20 cellular contexts compared by ENCODE assay signal in genomic region chr15:100903191-100903590, GRCh38. TPM values are rescaled to one million over a fixed set of nuclear protein-coding genes. Genes with fewer than 3 reads are reported as not detected.
A peak's percentile ranks its signal among the peaks of the same experiment; 100 is the strongest.
DNase-seq lines count a peak whose midpoint lies in the region; ATAC-seq, FAIRE-seq and TF ChIP-seq lines count a peak whose summit lies in the region.
"Had no signal": no experiment of that assay in that cellular context is flagged by ENCODE, and none has a peak within 500 bp of the region (broad histone marks: within the 10 kb centered on the region; RNA-seq: fewer than 3 reads in every experiment).

No MANE protein-coding gene starts in this region.

- H3K4me3 Mint-ChIP-seq in MCF 10A (ENCODE audit: unreplicated experiment): no peak overlapping the region
- H3K4me3 Mint-ChIP-seq: activated naive CD8-positive, alpha-beta T cell treated with anti-CD3 and anti-CD28 coated beads, Interleukin-2, amount 10 ng/mL, durations not matched to agents 7 days and 5 days; immature natural killer cell; neural progenitor cell had no signal

- no TSS peak for BruUV-seq in MCF 10A (replicated peaks; lab: Mats Ljungman, UMichigan)
- BruUV-seq in mammary epithelial cell (replicated peaks; lab: Mats Ljungman, UMichigan): no TSS peak

- no peak overlapping the region for H3K9ac ChIP-seq in mammary epithelial cell (ENCODE audit: insufficient read depth, low read length)
- H3K9ac ChIP-seq: neural progenitor cell had no signal

- DNase-seq in MCF 10A (ENCODE audit: unreplicated experiment): no peak
- no peak for DNase-seq in mammary epithelial cell
- DNase-seq in dermis microvascular lymphatic vessel endothelial cell (ENCODE audit: low read depth in 2 of 2): peak; percentile 62 to 66
- DNase-seq in pancreas: no peak
- DNase-seq in uterus: no peak
- no peak for DNase-seq in ureter (ENCODE audit: low spot score)
- no peak for DNase-seq in NCI-H1048 (lab: John Stamatoyannopoulos, UW)
- no peak for DNase-seq in NCI-H1417 (lab: John Stamatoyannopoulos, UW)
- DNase-seq: activated naive CD8-positive, alpha-beta T cell treated with anti-CD3 and anti-CD28 coated beads, Interleukin-2, amount 10 ng/mL, durations not matched to agents 7 days and 5 days; activated T-cell treated with anti-CD3 and anti-CD28 coated beads, Interleukin-2, amount 50 U/mL, for 48 hours; CD4-positive, alpha-beta memory T cell; immature natural killer cell; NCI-H526 treated with DMSO at 0.1 percent for 48 hours; stimulated activated CD4-positive, alpha-beta T cell treated with anti-CD3 and anti-CD28 coated beads, Interleukin-4, amount 100 ng/mL, for 1 hour had no signal

- no peaks in the 10 kb centered on the region for H3K36me3 Mint-ChIP-seq in MCF 10A (ENCODE audit: insufficient read depth, unreplicated experiment)
- H3K36me3 Mint-ChIP-seq: activated naive CD8-positive, alpha-beta T cell treated with anti-CD3 and anti-CD28 coated beads, Interleukin-2, amount 10 ng/mL, durations not matched to agents 7 days and 5 days; CD4-positive, alpha-beta memory T cell; IgD-negative memory B cell; immature natural killer cell; memory B cell; neural progenitor cell had no signal

- POLR2A ChIA-PET in MCF 10A (lab: Yijun Ruan, JAX): interaction anchor here (1.1 kb wide), 1 partner anchor 95 kb away, joined by 3 read pairs; no protein-coding TSS in a partner anchor

- no peaks in the 10 kb centered on the region for H3K4me1 Mint-ChIP-seq in MCF 10A (ENCODE audit: insufficient read depth, unreplicated experiment)
- H3K4me1 Mint-ChIP-seq: CD4-positive, alpha-beta memory T cell; immature natural killer cell; memory B cell had no signal

- no peak overlapping the region for H3K27ac ChIP-seq in mammary epithelial cell (ENCODE audit: insufficient read depth, low read depth, low read length)
- H3K27ac ChIP-seq in pancreas: peak overlapping the region; percentile 95 to 97 (median 96)
- peak overlapping the region; percentile 83 to 86 for H3K27ac ChIP-seq in uterus
- H3K27ac ChIP-seq: neural progenitor cell had no signal

- no peaks in the 10 kb centered on the region for H3K27me3 Mint-ChIP-seq in MCF 10A (ENCODE audit: insufficient read depth, unreplicated experiment)

- no peak overlapping the region for H3K4me2 ChIP-seq in mammary epithelial cell (ENCODE audit: insufficient read depth, low read depth, low read length)
- H3K4me2 ChIP-seq: neural progenitor cell had no signal

- no peak overlapping the region for H3K4me3 ChIP-seq in mammary epithelial cell (replicated peaks in 1 of 3; ENCODE audit: insufficient read depth in 1 of 3, low read depth in 2 of 3, low read length in 3 of 3)
- H3K4me3 ChIP-seq in pancreas: no peak overlapping the region
- H3K4me3 ChIP-seq in uterus: no peak overlapping the region
- H3K4me3 ChIP-seq: neural progenitor cell had no signal

- H3K9me3 Mint-ChIP-seq in MCF 10A (ENCODE audit: unreplicated experiment): no peaks in the 10 kb centered on the region
- H3K9me3 Mint-ChIP-seq: activated naive CD8-positive, alpha-beta T cell treated with anti-CD3 and anti-CD28 coated beads, Interleukin-2, amount 10 ng/mL, durations not matched to agents 7 days and 5 days; CD4-positive, alpha-beta memory T cell; immature natural killer cell; memory B cell; neural progenitor cell had no signal

- H3K4me1 ChIP-seq in mammary epithelial cell (ENCODE audit: insufficient read depth, low read length) (peaks cover 30% of the 10 kb centered on the region), pancreas (peaks cover 18 to 33% (median 32%) of the 10 kb centered on the region in 3 donors), uterus (peaks cover 7 to 11% of the 10 kb centered on the region in 2 donors)

- no peak for TF ChIP-seq CTCF in MCF 10A (IDR thresholded peaks at IDR 0.05; ENCODE audit: unreplicated experiment)
- TF ChIP-seq CTCF in mammary epithelial cell (conservative IDR thresholded peaks at IDR 0.05 in 1 of 2, IDR thresholded peaks at IDR 0.05 in 1 of 2; ENCODE audit: extremely low read depth in 1 of 2, insufficient read depth in 1 of 2, low read depth in 1 of 2, low read length in 2 of 2): no peak
- TF ChIP-seq CTCF in pancreas (IDR thresholded peaks at IDR 0.05): no peak
- TF ChIP-seq CTCF in uterus (IDR thresholded peaks at IDR 0.05): no peak

- H3K27me3 ChIP-seq in mammary epithelial cell (ENCODE audit: insufficient read depth, low read length) (no peaks in the 10 kb centered on the region), pancreas (no peaks in the 10 kb centered on the region), uterus (no peaks in the 10 kb centered on the region)
- H3K27me3 ChIP-seq: neural progenitor cell had no signal

- CTCF ChIA-PET in MCF 10A (lab: Yijun Ruan, JAX) (interaction anchor here (0.7 to 1.7 kb wide), 5 partner anchors 9 to 355 kb away, joined by 3 to 12 read pairs (median 4); partner anchors contain the start of gene LRRK1), mammary epithelial cell (lab: Charles Lee; ENCODE audit: low non-redundant PET) (interaction anchor here (0.7 kb wide), 1 partner anchor 8 kb away, joined by 4 read pairs; no protein-coding TSS in a partner anchor)

- H4K20me1 ChIP-seq in mammary epithelial cell (ENCODE audit: insufficient read depth, low read length): no peaks in the 10 kb centered on the region

- in situ Hi-C loops in mammary epithelial cell (cut with MboI; ENCODE audit: low sequenced_read_pairs in 2 of 2): loop anchor here in 1 of 2 donors (25.0 kb wide), 1 partner anchor 359 kb away; the partner anchor contains the start of gene CHSY1

- no peaks in the 10 kb centered on the region for H3K79me2 ChIP-seq in mammary epithelial cell (ENCODE audit: insufficient read depth, low read length)

- peaks cover 56% of the 10 kb centered on the region for H3K36me3 ChIP-seq in mammary epithelial cell (ENCODE audit: insufficient read depth, low read length)
- H3K36me3 ChIP-seq in pancreas: peaks cover 0 to 2% (median 0%) of the 10 kb centered on the region in 3 donors
- no peaks in the 10 kb centered on the region for H3K36me3 ChIP-seq in uterus
- H3K36me3 ChIP-seq: neural progenitor cell had no signal

- FAIRE-seq in pancreas (lab: Jason Lieb, UNC): no peak
- FAIRE-seq: endometrium, TTC549 had no signal

- no peak for ATAC-seq in pancreas

- peak overlapping the region; percentile 76 for H3K27ac Mint-ChIP-seq in MCF 10A (ENCODE audit: low read depth, unreplicated experiment)
- H3K27ac Mint-ChIP-seq: activated naive CD8-positive, alpha-beta T cell treated with anti-CD3 and anti-CD28 coated beads, Interleukin-2, amount 10 ng/mL, durations not matched to agents 7 days and 5 days; CD4-positive, alpha-beta memory T cell; IgD-negative memory B cell; immature natural killer cell; memory B cell; neural progenitor cell had no signal

- no peak for TF ChIP-seq POLR2A in uterus (IDR thresholded peaks at IDR 0.05)

- H2AFZ ChIP-seq in mammary epithelial cell (ENCODE audit: low read depth, low read length): no peak overlapping the region
- H2AFZ ChIP-seq: neural progenitor cell had no signal

- dilution Hi-C loops in mammary epithelial cell (cut with HindIII; ENCODE audit: low sequenced_read_pairs): no loop called here

- intact Hi-C loops in MCF 10A (cut with micrococcal nuclease) (no loop called here), mammary epithelial cell (cut with micrococcal nuclease) (no loop called here), pancreas (cut with DNase I) (no loop called here), uterus (cut with DNase I; ENCODE audit: low total_unique reads) (no loop called here)

- H3K9me3 ChIP-seq in mammary epithelial cell (replicated peaks; ENCODE audit: insufficient read depth, low read length): no peaks in the 10 kb centered on the region
- H3K9me3 ChIP-seq in pancreas: no peaks in the 10 kb centered on the region
- no peaks in the 10 kb centered on the region for H3K9me3 ChIP-seq in uterus
- H3K9me3 ChIP-seq: tibial artery had no signal

- WGBS in mammary epithelial cell (ENCODE audit: low coverage, missing lambda C conversion rate): 95% methylated on average over 3 of the region's 3 CpGs
- WGBS in pancreas, 2 donors: 36% methylated on average over 3 of the region's 3 CpGs

RNA-seq across cellular contexts. Expression of gene LRRK1, which starts 16.0 kb away (rescaled TPM):
- total RNA-seq in MCF 10A (2022) (15.4 and 18.0 TPM in 2 replicates), mammary epithelial cell (10 to 100 TPM; 11.8 to 24.0 TPM), dermis microvascular lymphatic vessel endothelial cell (5.9 and 6.6 TPM in 2 replicates), pancreas (10 to 100 TPM in 5 of 6 donors, 1 to 10 TPM in 1; 8.3 to 19.4 (median 11.7) TPM), uterus (10 to 100 TPM in 2 of 4 donors, 1 to 10 TPM in 2; 2.6 to 36.6 (median 13.1) TPM), ureter (29.5 TPM)
- polyA plus RNA-seq in mammary epithelial cell (7.7 TPM), pancreas (10 to 100 TPM in 1 of 2 donors, 1 to 10 TPM in 1; 4.3 to 10.6 TPM)
- 16.7 TPM for polyA minus RNA-seq in mammary epithelial cell

RNA-seq across cellular contexts. Expression of gene ALDH1A3, which starts 23.6 kb away (rescaled TPM):
- 3.4 and 4.3 TPM in 2 replicates for total RNA-seq in MCF 10A (2022)
- 100 to 1,000 TPM; 284 to 347 TPM for total RNA-seq in mammary epithelial cell
- polyA plus RNA-seq in mammary epithelial cell: 430 TPM
- polyA minus RNA-seq in mammary epithelial cell: 896 TPM
- 6.3 and 33.9 TPM in 2 replicates for total RNA-seq in dermis microvascular lymphatic vessel endothelial cell
- total RNA-seq in pancreas: 10 to 100 TPM in 2 of 6 donors, 1 to 10 TPM in 4; 6.7 to 16.3 (median 8.4) TPM
- polyA plus RNA-seq in pancreas: 10 to 100 TPM in 1 of 2 donors, 1 to 10 TPM in 1; 9.0 to 12.7 TPM
- total RNA-seq in uterus: 10 to 100 TPM; 15.6 to 55.2 (median 26.4) TPM
- total RNA-seq in ureter: 24.2 TPM
- total RNA-seq: activated naive CD8-positive, alpha-beta T cell treated with anti-CD3 and anti-CD28 coated beads, Interleukin-2, amount 10 ng/mL, durations not matched to agents 7 days and 5 days; CD4-positive, alpha-beta memory T cell had no signal
- polyA plus RNA-seq: CD4-positive, alpha-beta memory T cell; IgD-negative memory B cell; immature natural killer cell had no signal

Comparison
In these comparisons a context has a peak if more than half of its experiments do, and no peak if none do; other contexts are left out.
1. DNase-seq: peak in dermis microvascular lymphatic vessel endothelial cell (2 of 2); none in MCF 10A (single experiment), mammary epithelial cell (single experiment), pancreas (0 of 6), uterus (0 of 2), ureter (single experiment), NCI-H1048 (single experiment) and NCI-H1417 (0 of 3).